15 cellular contexts compared by ENCODE assay signal in genomic region chr15:89827821-89828220, GRCh38. TPM values are rescaled to one million over a fixed set of nuclear protein-coding genes. Genes with fewer than 3 reads are reported as not detected.
DNase-seq lines count a peak whose midpoint lies in the region; ATAC-seq and TF ChIP-seq lines count a peak whose summit lies in the region.
"Had no signal": no experiment of that assay in that cellular context is flagged by ENCODE, and none has a peak within 500 bp of the region (broad histone marks: within the 10 kb centered on the region; RNA-seq: fewer than 3 reads in every experiment).

No MANE protein-coding gene starts in this region.

- no peaks in the 10 kb centered on the region; the same call in 1 of the 2 replicates for H3K79me2 ChIP-seq in PC-9 (ENCODE audit: low read depth)

- CTCF ChIA-PET in PC-9 (lab: Charles Lee), result interaction anchor here (0.6 to 1.6 kb wide), 2 partner anchors 45 to 47 kb away, joined by 4 to 7 read pairs; no protein-coding TSS in a partner anchor

- H4K20me1 ChIP-seq in PC-9 (ENCODE audit: insufficient read depth), result no peaks in the 10 kb centered on the region

- H3K27ac ChIP-seq in PC-9 (peak overlapping the region; percentile 79), esophagus muscularis mucosa (replicated peaks in 1 of 4) (peak overlapping the region; percentile 7 to 63 (median 50)), thyroid gland (peak overlapping the region in 2 of 3 donors; percentile 22 to 43)

- H3K4me1 ChIP-seq in PC-9 (replicated peaks; ENCODE audit: insufficient read depth) (peaks cover 73% of the 10 kb centered on the region), esophagus muscularis mucosa (peaks cover 13 to 21% (median 19%) of the 10 kb centered on the region in 4 donors), mucosa of descending colon (ENCODE audit: low read depth) (peaks cover 10% of the 10 kb centered on the region), thyroid gland (peaks cover 7 to 18% of the 10 kb centered on the region in 2 donors)

- peaks cover 47% of the 10 kb centered on the region for H3F3A ChIP-seq in PC-9 (ENCODE audit: insufficient read depth, low read depth)

- intact Hi-C loops in PC-9 (cut with micrococcal nuclease; ENCODE audit: unreplicated experiment), result loop anchor here (1.0 kb wide), 2 partner anchors 8 to 67 kb away; no protein-coding TSS in a partner anchor
- intact Hi-C loops in esophagus muscularis mucosa (cut with DNase I), result no loop called here
- intact Hi-C loops in mucosa of descending colon (cut with DNase I, micrococcal nuclease), result no loop called here
- intact Hi-C loops in thyroid gland (cut with DNase I), result no loop called here

- H3K36me3 ChIP-seq in PC-9 (ENCODE audit: low read depth), result 0 out of 2 replicates have a peak, but pooled peaks cover 6% of the 10 kb centered on the region
- peaks cover 0 to 15% (median 9%) of the 10 kb centered on the region in 4 donors for H3K36me3 ChIP-seq in esophagus muscularis mucosa
- peaks cover 4% of the 10 kb centered on the region for H3K36me3 ChIP-seq in mucosa of descending colon (ENCODE audit: low read depth)
- no peaks in the 10 kb centered on the region for H3K36me3 ChIP-seq in thyroid gland

- WGBS in esophagus muscularis mucosa, result 86% methylated on average over 4 of the region's 5 CpGs
- 91 to 92% methylated on average over 5 of the region's 5 CpGs for WGBS in thyroid gland, 2 donors

- H3K9me2 ChIP-seq in PC-9 (ENCODE audit: insufficient read depth), result no peaks in the 10 kb centered on the region

- BruUV-seq in PC-9 (replicated peaks; lab: Mats Ljungman, UMichigan), result no TSS peak

- H3K4me3 ChIP-seq in PC-9, result no peak overlapping the region
- H3K4me3 ChIP-seq in esophagus muscularis mucosa, result no peak overlapping the region
- H3K4me3 ChIP-seq in mucosa of descending colon, result no peak overlapping the region
- no peak overlapping the region for H3K4me3 ChIP-seq in thyroid gland (replicated peaks in 1 of 3)

- no peak for TF ChIP-seq POLR2A in esophagus muscularis mucosa (IDR thresholded peaks at IDR 0.05; ENCODE audit: low read depth)
- TF ChIP-seq POLR2A in thyroid gland (IDR thresholded peaks at IDR 0.05), result no peak

- no peak for TF ChIP-seq CTCF in PC-9 (conservative IDR thresholded peaks at IDR 0.05)
- TF ChIP-seq CTCF in esophagus muscularis mucosa (IDR thresholded peaks at IDR 0.05), result no peak
- TF ChIP-seq CTCF in mucosa of descending colon (IDR thresholded peaks at IDR 0.05), result no peak
- no peak for TF ChIP-seq CTCF in thyroid gland (IDR thresholded peaks at IDR 0.05)

- H3K9me3 ChIP-seq in PC-9 (ENCODE audit: insufficient read depth, low read depth), result no peaks in the 10 kb centered on the region
- H3K9me3 ChIP-seq in esophagus muscularis mucosa, result no peaks in the 10 kb centered on the region
- H3K9me3 ChIP-seq in mucosa of descending colon, result no peaks in the 10 kb centered on the region
- no peaks in the 10 kb centered on the region for H3K9me3 ChIP-seq in thyroid gland

- H3K27me3 ChIP-seq in PC-9 (ENCODE audit: insufficient read depth, low read depth) (no peaks in the 10 kb centered on the region), esophagus muscularis mucosa (peaks cover 0 to 4% (median 0%) of the 10 kb centered on the region in 4 donors), thyroid gland (no peaks in the 10 kb centered on the region)

- POLR2A ChIA-PET in PC-9 (lab: Charles Lee; ENCODE audit: unreplicated experiment), result interaction anchor here (0.6 to 1.0 kb wide), 4 partner anchors 14 to 338 kb away, joined by 3 to 10 read pairs (median 4); partner anchors contain the start of gene ANPEP

- H2AFZ ChIP-seq in PC-9, result no peak overlapping the region

- peak overlapping the region; percentile 62 for H3K4me2 ChIP-seq in PC-9

- no peak for TF ChIP-seq EP300 in esophagus muscularis mucosa (IDR thresholded peaks at IDR 0.05)

- no peak for DNase-seq in PC-9
- no peak for DNase-seq in esophagus muscularis mucosa (ENCODE audit: extremely low spot score)
- peak in 1 of 3 donors; percentile 55 for DNase-seq in mucosa of descending colon
- no peak for DNase-seq in thyroid gland
- no peak for DNase-seq in NCI-H510A treated with DMSO at 0.1 percent for 48 hours (lab: John Stamatoyannopoulos, UW)
- DNase-seq in T1000 (lab: John Stamatoyannopoulos, UW), result no peak
- DNase-seq in activated T-cell treated with anti-CD3 and anti-CD28 coated beads, Interleukin-2, amount 50 U/mL, for 48 hours, result no peak
- DNase-seq: activated effector memory CD4-positive, alpha-beta T cell treated with anti-CD3 and anti-CD28 coated beads, Interleukin-2, amount 50 U/mL, for 16 hours; CD8-positive, alpha-beta T cell; GDM1; stimulated activated CD4-positive, alpha-beta T cell treated with anti-CD3 and anti-CD28 coated beads, Interleukin-4, amount 100 ng/mL, for 1 hour; stimulated activated naive CD4-positive, alpha-beta T cell had no signal

- ATAC-seq in mucosa of descending colon (peak; percentile 61), GM18517 (IDR thresholded peaks at IDR 0.05; ENCODE audit: unreplicated experiment) (no peak)
- ATAC-seq: CD8-positive, alpha-beta T cell had no signal

RNA-seq across cellular contexts. Expression of gene ANPEP, which starts 13.2 kb away (rescaled TPM):
- total RNA-seq in PC-9 (2021) (172 and 175 TPM in 2 replicates), esophagus muscularis mucosa (10 to 100 TPM in 2 of 4 donors, 1 to 10 TPM in 2; 7.5 to 22.0 (median 14.4) TPM), mucosa of descending colon (1,000 to 10,000 TPM in 1 of 3 donors, 100 to 1,000 TPM in 2; 270 to 1,014 (median 289) TPM), thyroid gland (10 to 100 TPM in 1 of 4 donors, 1 to 10 TPM in 3; 7.2 to 11.7 (median 9.4) TPM)

RNA-seq across cellular contexts. Expression of gene MESP2, which starts 51.7 kb away (rescaled TPM):
- total RNA-seq in PC-9 (2021), result 1.3 and 2.4 TPM in 2 replicates
- not detected for total RNA-seq in esophagus muscularis mucosa
- 1 to 10 TPM in 2 of 3 donors, under 1 TPM in 1; 0.79 to 4.7 (median 1.2) TPM for total RNA-seq in mucosa of descending colon
- total RNA-seq in thyroid gland, result under 1 TPM in 2 of 4 donors, not detected in 2; 0.34 to 0.67 TPM
- total RNA-seq: CD8-positive, alpha-beta T cell; lung microvascular endothelial cell; progenitor cell of endocrine pancreas had no signal
